Comparison of ENCODE assay signal across 14 cellular contexts in the genomic region with DNA sequence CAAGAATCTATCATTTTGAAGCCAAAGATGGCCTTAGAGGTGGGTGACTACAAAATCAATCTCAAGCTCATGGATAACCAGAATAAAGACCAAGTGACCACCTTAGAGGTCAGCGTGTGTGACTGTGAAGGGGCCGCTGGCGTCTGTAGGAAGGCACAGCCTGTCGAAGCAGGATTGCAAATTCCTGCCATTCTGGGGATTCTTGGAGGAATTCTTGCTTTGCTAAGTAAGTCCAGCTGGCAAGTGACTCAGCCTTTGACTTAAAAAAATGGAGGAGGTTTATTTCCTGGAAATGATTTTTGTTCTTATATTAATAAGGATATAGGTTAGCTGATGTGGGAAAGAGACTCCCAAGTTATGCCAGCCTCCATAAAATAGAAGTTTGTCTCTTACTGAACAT. TPM values are rescaled to one million over a fixed set of nuclear protein-coding genes. Genes with fewer than 3 reads are reported as not detected.
DNase-seq lines count a peak whose midpoint lies in the region; ATAC-seq and TF ChIP-seq lines count a peak whose summit lies in the region.
"Had no signal": no experiment of that assay in that cellular context is flagged by ENCODE, and none has a peak within 500 bp of the region (broad histone marks: within the 10 kb centered on the region; RNA-seq: fewer than 3 reads in every experiment).

No MANE protein-coding gene starts in this region.

- H3K27me3 ChIP-seq in BJ (ENCODE audit: control insufficient read depth, insufficient read depth, low read length) (no peaks in the 10 kb centered on the region; the same call in 1 of the 2 replicates), MG63 (no peaks in the 10 kb centered on the region)

- no peaks in the 10 kb centered on the region for H3K9me3 ChIP-seq in MG63
- H3K9me3 ChIP-seq: psoas muscle had no signal

- ATAC-seq in HG03457 (IDR thresholded peaks at IDR 0.05; ENCODE audit: unreplicated experiment) (no peak), HG03045 (IDR thresholded peaks at IDR 0.05; ENCODE audit: unreplicated experiment) (no peak)
- ATAC-seq: psoas muscle had no signal

- CTCF ChIA-PET in BJ (lab: Yijun Ruan, JAX) = interaction anchor here (0.9 to 2.0 kb wide), 3 partner anchors 24 to 233 kb away, joined by 3 to 7 read pairs (median 3); no protein-coding TSS in a partner anchor

- DNase-seq in BJ (ENCODE audit: low read depth) (peak; percentile 71), MG63 (peak; percentile 46), epithelial cell of prostate (ENCODE audit: low read depth, low spot score) (no peak), myocyte (ENCODE audit: low read depth) (peak; percentile 77), AML-193 (lab: John Stamatoyannopoulos, UW) (no peak), NK-92 (lab: John Stamatoyannopoulos, UW; ENCODE audit: unreplicated experiment) (no peak)
- DNase-seq: activated CD4-positive, alpha-beta memory T cell treated with anti-CD3 and anti-CD28 coated beads, Interleukin-2, amount 10 ng/mL, durations not matched to agents 7 days and 5 days; activated naive CD4-positive, alpha-beta T cell treated with anti-CD3 and anti-CD28 coated beads, Interleukin-2, amount 50 U/mL, for 16 hours; COR-L47; left ventricle myocardium inferior; NCI-H345; psoas muscle had no signal

- H3K4me3 ChIP-seq in BJ (ENCODE audit: low read depth, low read length) (no peak overlapping the region), MG63 (no peak overlapping the region)
- H3K4me3 ChIP-seq: left ventricle myocardium inferior, psoas muscle had no signal

- H3K36me3 ChIP-seq in BJ (ENCODE audit: control insufficient read depth, insufficient read depth, low read length) (no peaks in the 10 kb centered on the region), MG63 (no peaks in the 10 kb centered on the region)
- H3K36me3 ChIP-seq: left ventricle myocardium inferior had no signal

- peak overlapping the region; percentile 14 for H3K27ac ChIP-seq in epithelial cell of prostate
- H3K27ac ChIP-seq: left ventricle myocardium inferior, psoas muscle had no signal

- no peak for TF ChIP-seq CTCF in BJ (IDR thresholded peaks at IDR 0.05; ENCODE audit: insufficient read depth, low read depth, low read length)

- POLR2A ChIA-PET in BJ (lab: Charles Lee) = interaction anchor here (0.5 to 0.7 kb wide), 3 partner anchors 164 to 529 kb away, joined by 4 to 15 read pairs (median 7); no protein-coding TSS in a partner anchor

RNA-seq across cellular contexts. Expression of gene TANGO6, which starts 19.9 kb away (rescaled TPM):
- polyA plus RNA-seq in BJ (2011; rRNA removed) = 13.0 and 14.6 TPM in 2 replicates
- polyA minus RNA-seq in BJ (2011; rRNA and poly(A)+ RNA removed) = 58.5 and 83.2 TPM in 2 replicates
- total RNA-seq in MG63 (2014; rRNA removed; shearing (Covaris generic); ENCODE audit: low replicate concordance) = 10.8 and 17.3 TPM in 2 replicates
- total RNA-seq in myocyte = 10.0 and 11.4 TPM in 2 replicates
- polyA plus RNA-seq in myocyte (2012) = 13.4 TPM

Comparison
In these comparisons a context has a peak if more than half of its experiments do, and no peak if none do; other contexts are left out.
1. DNase-seq: peak in BJ (single experiment), MG63 (single experiment) and myocyte (single experiment); none in epithelial cell of prostate (single experiment), AML-193 (0 of 2) and NK-92 (single experiment).